In genomic region chr10:6300106-6300783, GRCh38 we compare ENCODE assay signal across 1 cellular context.
TF ChIP-seq lines count a peak whose summit lies in the region.

No MANE protein-coding gene starts in this region.

TF ChIP-seq in HepG2, 621 proteins besides CTCF, POLR2A, EP300 and RAD21 (continued from another document):
- no peak for TF ChIP-seq PRDM15 (CRISPR knock-in tag; IDR thresholded peaks at IDR 0.05)
- TF ChIP-seq ATF2 (CRISPR knock-in tag; IDR thresholded peaks at IDR 0.05) = no peak
- TF ChIP-seq PHF5A (CRISPR knock-in tag; IDR thresholded peaks at IDR 0.05; ENCODE audit: low read depth, unreplicated experiment) = no peak
- no peak for TF ChIP-seq HOXA9 (CRISPR knock-in tag; IDR thresholded peaks at IDR 0.05; ENCODE audit: borderline replicate concordance)
- TF ChIP-seq SRSF4 (IDR thresholded peaks at IDR 0.05; ENCODE audit: low read depth, low read length, poor library complexity, severe bottlenecking) = no peak
- no peak for TF ChIP-seq CHD2 (IDR thresholded peaks at IDR 0.05; ENCODE audit: low read depth, low read length)
- TF ChIP-seq ZNF337 (CRISPR knock-in tag; IDR thresholded peaks at IDR 0.05; ENCODE audit: borderline replicate concordance, low read depth) = no peak
- no peak for TF ChIP-seq ZBTB33 (CRISPR knock-in tag; IDR thresholded peaks at IDR 0.05)
- no peak for TF ChIP-seq CHCHD3 (CRISPR knock-in tag; IDR thresholded peaks at IDR 0.05)
- TF ChIP-seq, protein P1, sequence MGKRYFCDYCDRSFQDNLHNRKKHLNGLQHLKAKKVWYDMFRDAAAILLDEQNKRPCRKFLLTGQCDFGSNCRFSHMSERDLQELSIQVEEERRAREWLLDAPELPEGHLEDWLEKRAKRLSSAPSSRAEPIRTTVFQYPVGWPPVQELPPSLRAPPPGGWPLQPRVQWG (CRISPR knock-in tag; IDR thresholded peaks at IDR 0.05; ENCODE audit: borderline replicate concordance, low read depth) = no peak
- no peak for TF ChIP-seq FOXM1 (CRISPR knock-in tag; IDR thresholded peaks at IDR 0.05)
- no peak for TF ChIP-seq ZSCAN9 (CRISPR knock-in tag; IDR thresholded peaks at IDR 0.05; ENCODE audit: borderline replicate concordance)
